In genomic region chr12:108646597-108647190, GRCh38 we compare ENCODE assay signal across 9 cellular contexts. TPM values are rescaled to one million over a fixed set of nuclear protein-coding genes. Genes with fewer than 3 reads are reported as not detected.
DNase-seq lines count a peak whose midpoint lies in the region; ATAC-seq and TF ChIP-seq lines count a peak whose summit lies in the region.
"Had no signal": no experiment of that assay in that cellular context is flagged by ENCODE, and none has a peak within 500 bp of the region (broad histone marks: within the 10 kb centered on the region; RNA-seq: fewer than 3 reads in every experiment).

No MANE protein-coding gene starts in this region.

- no peak for ATAC-seq in IMR-90 (ENCODE audit: low read depth)
- no peak for ATAC-seq in naive B cell (ENCODE audit: low read depth in 2 of 2)
- no peak for ATAC-seq in GM21515 (IDR thresholded peaks at IDR 0.05; ENCODE audit: unreplicated experiment)

- peak overlapping the region in 1 of 2 experiments; percentile 43; a peak in 1 of 4 replicates for H4K8ac ChIP-seq in IMR-90 (ENCODE audit: low read depth in 2 of 2, low read length in 2 of 2)

- H3K36me3 Mint-ChIP-seq in brain (peaks cover 62% of the 10 kb centered on the region), naive B cell (peaks cover 17 to 24% of the 10 kb centered on the region in 2 donors)

- H2AK5ac ChIP-seq in IMR-90 (ENCODE audit: low read depth, low read length), result no peak overlapping the region

- no CpG with 5 or more reads among the region's 6 CpGs for WGBS in IMR-90 (ENCODE audit: extremely low coverage in 2 of 2, insufficient read length in 1 of 2), 2 experiments

- H2BK5ac ChIP-seq in IMR-90 (ENCODE audit: low read depth, low read length, poor library complexity, severe bottlenecking), result peak overlapping the region; percentile 45

- H4K91ac ChIP-seq in IMR-90 (ENCODE audit: insufficient read depth, low read depth, low read length), result no peak overlapping the region

- DNase-seq in IMR-90, result peak; percentile 76
- DNase-seq in naive B cell, result no peak
- DNase-seq in NCI-H128 (lab: John Stamatoyannopoulos, UW; ENCODE audit: unreplicated experiment), result no peak
- no peak for DNase-seq in SK-N-DZ (ENCODE audit: low spot score)
- no peak for DNase-seq in Kasumi-1 (lab: John Stamatoyannopoulos, UW)
- DNase-seq: NCI-H446 had no signal

- H3K27ac Mint-ChIP-seq in brain, result peak overlapping the region in 3 of 5 experiments; percentile 39 to 95 (median 44)
- peak overlapping the region; percentile 43 to 99 (median 82) for H3K27ac Mint-ChIP-seq in naive B cell

- H3K4me1 ChIP-seq in BLaER1, result peaks cover 70% of the 10 kb centered on the region
- peaks cover 31% of the 10 kb centered on the region for H3K4me1 ChIP-seq in IMR-90 (ENCODE audit: control insufficient read depth, insufficient read depth, low read length)

- H3K56ac ChIP-seq in IMR-90 (ENCODE audit: extremely low read depth, insufficient read depth, low read length), result no peak overlapping the region

- TF ChIP-seq CTCF in IMR-90 (conservative IDR thresholded peaks at IDR 0.05; ENCODE audit: low read depth, low read length) (no peak), brain (conservative IDR thresholded peaks at IDR 0.05) (no peak)

- peaks cover 66% of the 10 kb centered on the region for H3K4me1 Mint-ChIP-seq in brain
- peaks cover 46 to 64% (median 60%) of the 10 kb centered on the region in 3 donors for H3K4me1 Mint-ChIP-seq in naive B cell

- peak overlapping the region; percentile 98 for H3K4me2 ChIP-seq in BLaER1
- H3K4me2 ChIP-seq in IMR-90 (ENCODE audit: low read depth, low read length), result 0 out of 2 replicates have a peak overlapping the region, but pooled peaks have one; percentile 1

- POLR2A ChIA-PET in IMR-90 (lab: Charles Lee; ENCODE audit: unreplicated experiment), result no interaction called here

- H3K27ac ChIP-seq in BLaER1 (peak overlapping the region; percentile 62), IMR-90 (ENCODE audit: insufficient read depth, low read length) (no peak overlapping the region; the same call in 1 of the 2 replicates)

- no peak for TF ChIP-seq RAD21 in IMR-90 (IDR thresholded peaks at IDR 0.05; ENCODE audit: low read length)

- H3K14ac ChIP-seq in IMR-90 (replicated peaks; ENCODE audit: low read depth, low read length), result peak overlapping the region; percentile 31; the same call in 1 of the 2 replicates

- no TSS peak for BruUV-seq in IMR-90 (replicated peaks; lab: Mats Ljungman, UMichigan)

- intact Hi-C loops in IMR-90 (cut with micrococcal nuclease), result loop anchor here (5.0 kb wide), 1 partner anchor 156 kb away; no protein-coding TSS in a partner anchor

- H3K4me3 ChIP-seq in BLaER1, result no peak overlapping the region
- no peak overlapping the region for H3K4me3 ChIP-seq in IMR-90 (ENCODE audit: insufficient read depth, low read depth, low read length)

- dilution Hi-C loops in IMR-90 (cut with HindIII; ENCODE audit: low sequenced_read_pairs, unreplicated experiment), result no loop called here

- no peak overlapping the region for H3K4ac ChIP-seq in IMR-90 (ENCODE audit: low read depth, low read length)

- H2AFZ ChIP-seq in IMR-90 (replicated peaks; ENCODE audit: low read length, poor library complexity), result no peak overlapping the region

- no peak for TF ChIP-seq POLR2A in IMR-90 (IDR thresholded peaks at IDR 0.05; ENCODE audit: low read depth, low read length)

- H2BK120ac ChIP-seq in IMR-90 (ENCODE audit: low read depth, low read length), result no peak overlapping the region

- no peak overlapping the region; the same call in 1 of the 2 replicates for H3K18ac ChIP-seq in IMR-90 (ENCODE audit: low read depth, low read length)

- H3K36me3 ChIP-seq in BLaER1, result peaks cover 52% of the 10 kb centered on the region
- peaks cover 59% of the 10 kb centered on the region for H3K36me3 ChIP-seq in IMR-90 (ENCODE audit: control insufficient read depth, insufficient read depth, low read length)

- H4K5ac ChIP-seq in IMR-90 (ENCODE audit: low read depth, low read length), result no peak overlapping the region

- in situ Hi-C loops in IMR-90 (cut with MboI; ENCODE audit: low sequenced_read_pairs), result loop anchor here (10.0 to 25.0 kb wide), 2 partner anchors 288 to 441 kb away; partner anchors contain the start of genes ALKBH2 and UNG

- H3K27me3 ChIP-seq in BLaER1 (no peaks in the 10 kb centered on the region), IMR-90 (ENCODE audit: control insufficient read depth, insufficient read depth, low read length) (no peaks in the 10 kb centered on the region)

- H3K9me3 Mint-ChIP-seq in brain, result no peaks in the 10 kb centered on the region
- H3K9me3 Mint-ChIP-seq in naive B cell, result no peaks in the 10 kb centered on the region

- no peaks in the 10 kb centered on the region for H3K9me3 ChIP-seq in BLaER1
- H3K9me3 ChIP-seq in IMR-90 (ENCODE audit: control insufficient read depth, insufficient read depth, low read length), result no peaks in the 10 kb centered on the region

- H3K27me3 Mint-ChIP-seq in brain (no peaks in the 10 kb centered on the region), naive B cell (no peaks in the 10 kb centered on the region)

- H3K23ac ChIP-seq in IMR-90 (ENCODE audit: low read depth, low read length), result 0 out of 2 replicates have a peak overlapping the region, but pooled peaks have one; percentile 72

- H2BK20ac ChIP-seq in IMR-90 (ENCODE audit: low read depth, low read length), result no peak overlapping the region

- H3K79me1 ChIP-seq in IMR-90 (ENCODE audit: low read depth in 1 of 2, low read length in 2 of 2), result peaks cover 55 to 78% of the 10 kb centered on the region in 2 experiments

- H3K9ac ChIP-seq in BLaER1, result no peak overlapping the region
- H3K9ac ChIP-seq in IMR-90 (ENCODE audit: low read depth, low read length), result no peak overlapping the region

- CTCF ChIA-PET in IMR-90 (lab: Yijun Ruan, JAX), result interaction anchor here (0.9 to 1.2 kb wide), 2 partner anchors 18 to 225 kb away, joined by 5 to 8 read pairs; no protein-coding TSS in a partner anchor

- no peak overlapping the region for H2AK9ac ChIP-seq in IMR-90 (replicated peaks; ENCODE audit: low read depth, low read length, poor library complexity)

- no peak overlapping the region for H3K4me3 Mint-ChIP-seq in brain
- peak overlapping the region in 2 of 8 donors; percentile 21 to 28 for H3K4me3 Mint-ChIP-seq in naive B cell

- H3K9me1 ChIP-seq in IMR-90 (ENCODE audit: insufficient read depth, low read length), result peaks cover 28% of the 10 kb centered on the region

- no peaks in the 10 kb centered on the region for H4K20me1 ChIP-seq in BLaER1
- peaks cover 53% of the 10 kb centered on the region for H4K20me1 ChIP-seq in IMR-90 (ENCODE audit: insufficient read depth, low read length)

- no peak overlapping the region for H2BK15ac ChIP-seq in IMR-90 (ENCODE audit: low read depth, low read length)

TF ChIP-seq in IMR-90, 13 proteins besides CTCF, POLR2A, EP300 and RAD21:
- TF ChIP-seq BHLHE40 (IDR thresholded peaks at IDR 0.05; ENCODE audit: low read depth, low read length), result 0 out of 2 replicates have a peak, but pooled peaks have one; percentile 36
- TF ChIP-seq USF2 (IDR thresholded peaks at IDR 0.05; ENCODE audit: low read depth, low read length), result 0 out of 2 replicates have a peak, but pooled peaks have one; percentile 17
- TF ChIP-seq SMC3 (IDR thresholded peaks at IDR 0.05; ENCODE audit: low read depth, low read length), result no peak
- TF ChIP-seq MXI1 (IDR thresholded peaks at IDR 0.05; ENCODE audit: borderline replicate concordance, low read depth, low read length), result 0 out of 2 replicates have a peak, but pooled peaks have one; percentile 43
TF ChIP-seq in IMR-90: peak in this region for 3.

RNA-seq across cellular contexts. Expression of gene SELPLG, which starts 13.0 kb away (rescaled TPM):
- total RNA-seq in IMR-90 (2012; rRNA removed), result 2.8 and 3.2 TPM in 2 replicates
- polyA plus RNA-seq in IMR-90 (2012; rRNA removed), result 10.8 and 13.9 TPM in 2 replicates
- 7.9 and 13.9 TPM in 2 replicates for polyA plus RNA-seq in IMR-90 (2012; cell fraction: cytosol; rRNA removed)
- polyA plus RNA-seq in IMR-90 (2012; cell fraction: nucleus; rRNA removed; ENCODE audit: low replicate concordance), result 29.8 and 69.7 TPM in 2 replicates
- 8.1 TPM for polyA plus RNA-seq in brain (ENCODE audit: insufficient read depth, low read depth, low replicate concordance)
- 10 to 100 TPM; 28.4 to 56.4 (median 36.0) TPM for polyA plus RNA-seq in naive B cell (ENCODE audit: low read depth in 6 of 6)
- polyA plus RNA-seq in SK-N-DZ (2014; cell fraction: cytosol; rRNA removed), result not detected in 2 replicates
- polyA plus RNA-seq in SK-N-DZ (2014; cell fraction: nucleus; rRNA removed), result not detected in 2 replicates

RNA-seq across cellular contexts. Expression of gene TMEM119, which starts 48.8 kb away (rescaled TPM):
- total RNA-seq in IMR-90 (2012; rRNA removed), result 6.7 and 8.1 TPM in 2 replicates
- polyA plus RNA-seq in IMR-90 (2012; rRNA removed) (8.4 and 9.2 TPM in 2 replicates), brain (ENCODE audit: insufficient read depth, low read depth, low replicate concordance) (4.6 TPM), naive B cell (ENCODE audit: low read depth in 6 of 6) (not detected)
- 9.3 and 21.4 TPM in 2 replicates for polyA plus RNA-seq in IMR-90 (2012; cell fraction: cytosol; rRNA removed)
- polyA plus RNA-seq in IMR-90 (2012; cell fraction: nucleus; rRNA removed; ENCODE audit: low replicate concordance), result 4.5 and 5.0 TPM in 2 replicates
- polyA plus RNA-seq in SK-N-DZ (2014; cell fraction: cytosol; rRNA removed), result 55.3 and 62.2 TPM in 2 replicates
- 20.9 and 21.2 TPM in 2 replicates for polyA plus RNA-seq in SK-N-DZ (2014; cell fraction: nucleus; rRNA removed)
